ENCODE assay signal across 1 cellular context in the genomic region with DNA sequence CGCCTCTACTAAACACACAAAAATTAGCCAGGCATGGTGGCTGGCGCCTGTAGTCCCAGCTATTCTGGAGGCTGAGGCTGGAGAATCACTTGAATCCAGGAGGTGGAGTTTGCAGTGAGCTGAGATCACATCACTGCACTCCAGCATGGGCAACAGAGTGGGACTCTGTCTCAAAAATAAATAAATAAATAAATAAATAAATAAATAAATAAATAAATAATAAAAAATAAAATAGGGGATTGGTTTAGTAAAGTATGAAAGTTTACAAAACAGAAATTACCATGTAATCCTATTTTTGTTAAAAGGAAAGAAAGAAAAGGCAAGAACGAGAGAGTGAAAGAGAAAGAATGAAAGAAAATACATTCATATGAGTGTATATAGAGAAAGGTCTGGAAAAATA. TPM values are rescaled to one million over a fixed set of nuclear protein-coding genes. Genes with fewer than 3 reads are reported as not detected.
"Had no signal": no experiment of that assay in that cellular context is flagged by ENCODE, and none has a peak within 500 bp of the region (broad histone marks: within the 10 kb centered on the region; RNA-seq: fewer than 3 reads in every experiment).

No MANE protein-coding gene starts in this region.

RNA-seq across cellular contexts. Expression of gene ASPRV1, which starts 10.8 kb away (rescaled TPM):
- total RNA-seq: NCI-H460 had no signal
